1 cellular context compared by ENCODE assay signal in genomic region chr14:75523771-75524171, GRCh38.
TF ChIP-seq lines count a peak whose summit lies in the region.

No MANE protein-coding gene starts in this region.

TF ChIP-seq in K562, 482 proteins besides CTCF, POLR2A, EP300 and RAD21 (continued from another document):
- TF ChIP-seq FOXP4 (CRISPR knock-in tag; IDR thresholded peaks at IDR 0.05; ENCODE audit: borderline replicate concordance) (no peak), ATF3 (IDR thresholded peaks at IDR 0.05) (no peak), ATF3 (CRISPR knock-in tag; conservative IDR thresholded peaks at IDR 0.05) (no peak), GTF2E2 (tag; IDR thresholded peaks at IDR 0.05) (no peak), ZNF175 (CRISPR knock-in tag; IDR thresholded peaks at IDR 0.05; ENCODE audit: low read depth) (peak; percentile 92), ZNF584 (CRISPR knock-in tag; IDR thresholded peaks at IDR 0.05; ENCODE audit: low read depth) (0 out of 2 replicates have a peak, but pooled peaks have one; percentile 61), ZNF395 (CRISPR knock-in tag; IDR thresholded peaks at IDR 0.05) (peak; percentile 63), FOXO4 (CRISPR knock-in tag; IDR thresholded peaks at IDR 0.05) (no peak), ZNF639 (CRISPR knock-in tag; conservative IDR thresholded peaks at IDR 0.05 in 1 of 2, IDR thresholded peaks at IDR 0.05 in 1 of 2) (peak in 1 of 2 experiments; percentile 48; a peak in 1 of 4 replicates)
TF ChIP-seq in K562: peak in this region for 5.
